ENCODE assay signal across 8 cellular contexts in genomic region chrX:19885732-19886131, GRCh38. TPM values are rescaled to one million over a fixed set of nuclear protein-coding genes. Genes with fewer than 3 reads are reported as not detected.
DNase-seq lines count a peak whose midpoint lies in the region; ATAC-seq lines count a peak whose summit lies in the region.

No MANE protein-coding gene starts in this region.

- H3K4me2 ChIP-seq in BLaER1 (peak overlapping the region; percentile 71), GM23248 (ENCODE audit: unreplicated experiment) (peak overlapping the region; percentile 83)

- no peaks in the 10 kb centered on the region for H3K9me2 ChIP-seq in GM23248 (ENCODE audit: insufficient read depth)

- H3K27ac ChIP-seq in BLaER1 (no peak overlapping the region), GM23248 (no peak overlapping the region)

- H2AFZ ChIP-seq in GM23248: no peak overlapping the region

- no peaks in the 10 kb centered on the region for H3K27me3 ChIP-seq in BLaER1
- H3K27me3 ChIP-seq in GM23248 (replicated peaks; ENCODE audit: insufficient read depth): no peaks in the 10 kb centered on the region

- in situ Hi-C loops in GM23248 (cut with MboI): loop anchor here (10.0 to 25.0 kb wide), 2 partner anchors 151 to 298 kb away; no protein-coding TSS in a partner anchor

- peaks cover 40% of the 10 kb centered on the region for H3K4me1 Mint-ChIP-seq in activated T-helper 1 cell treated with anti-CD3 and anti-CD28 coated beads, Interleukin-12 subunit alpha, Interleukin-12 subunit beta, Interleukin-2, Interleukin-4 antibody, amounts not matched to agents 30 ng/mL and 10 ng/mL and 1 ng/mL, durations not matched to agents 14 hours and 24 hours and 36 hours (ENCODE audit: low read depth)
- H3K4me1 Mint-ChIP-seq in naive B cell: peaks cover 32 to 47% (median 32%) of the 10 kb centered on the region in 3 donors

- H3K4me3 Mint-ChIP-seq in activated T-helper 1 cell treated with anti-CD3 and anti-CD28 coated beads, Interleukin-12 subunit alpha, Interleukin-12 subunit beta, Interleukin-2, Interleukin-4 antibody, amounts not matched to agents 30 ng/mL and 10 ng/mL and 1 ng/mL, durations not matched to agents 14 hours and 24 hours and 36 hours: peak overlapping the region; percentile 82
- peak overlapping the region; percentile 82 to 92 (median 88) for H3K4me3 Mint-ChIP-seq in naive B cell

- H3K4me1 ChIP-seq in BLaER1 (peaks cover 61% of the 10 kb centered on the region), GM23248 (ENCODE audit: insufficient read depth) (peaks cover 20% of the 10 kb centered on the region; the same call in 1 of the 2 replicates)

- H3K36me3 ChIP-seq in BLaER1 (no peaks in the 10 kb centered on the region), GM23248 (ENCODE audit: low read depth) (no peaks in the 10 kb centered on the region)

- H3K9me3 ChIP-seq in BLaER1: 0 out of 2 replicates have a peak, but pooled peaks cover 5% of the 10 kb centered on the region
- H3K9me3 ChIP-seq in GM23248 (ENCODE audit: low read depth): no peaks in the 10 kb centered on the region

- H3K79me2 ChIP-seq in GM23248 (ENCODE audit: insufficient read depth): peaks cover 56% of the 10 kb centered on the region

- DNase-seq in GM23248 (no peak), naive B cell (no peak), NCI-H1105 treated with DMSO at 0.1 percent for 48 hours (lab: John Stamatoyannopoulos, UW) (no peak), DMS 273 (lab: John Stamatoyannopoulos, UW; ENCODE audit: unreplicated experiment) (no peak), HT-29 (ENCODE audit: low spot score) (no peak)
- DNase-seq in activated T-helper 1 cell treated with anti-CD3 and anti-CD28 coated beads, Interleukin-12 subunit alpha, Interleukin-12 subunit beta, Interleukin-2, Interleukin-4 antibody, amounts not matched to agents 30 ng/mL and 10 ng/mL and 1 ng/mL, durations not matched to agents 14 hours and 24 hours and 36 hours (ENCODE audit: low spot score): no peak

- ATAC-seq in naive B cell (ENCODE audit: low read depth in 2 of 2) (no peak), GM18873 (IDR thresholded peaks at IDR 0.05; ENCODE audit: low FRiP score, unreplicated experiment) (no peak)

- H3F3A ChIP-seq in GM23248 (ENCODE audit: insufficient read depth): no peaks in the 10 kb centered on the region

- peak overlapping the region; percentile 90; the same call in 1 of the 2 replicates for H3K9ac ChIP-seq in BLaER1
- peak overlapping the region; percentile 90 for H3K9ac ChIP-seq in GM23248

- H3K9me3 Mint-ChIP-seq in activated T-helper 1 cell treated with anti-CD3 and anti-CD28 coated beads, Interleukin-12 subunit alpha, Interleukin-12 subunit beta, Interleukin-2, Interleukin-4 antibody, amounts not matched to agents 30 ng/mL and 10 ng/mL and 1 ng/mL, durations not matched to agents 14 hours and 24 hours and 36 hours: no peaks in the 10 kb centered on the region
- H3K9me3 Mint-ChIP-seq in naive B cell: peaks cover 0 to 3% (median 0%) of the 10 kb centered on the region in 7 donors

- no peaks in the 10 kb centered on the region for H3K27me3 Mint-ChIP-seq in activated T-helper 1 cell treated with anti-CD3 and anti-CD28 coated beads, Interleukin-12 subunit alpha, Interleukin-12 subunit beta, Interleukin-2, Interleukin-4 antibody, amounts not matched to agents 30 ng/mL and 10 ng/mL and 1 ng/mL, durations not matched to agents 14 hours and 24 hours and 36 hours (ENCODE audit: insufficient read depth)
- H3K27me3 Mint-ChIP-seq in naive B cell: peaks cover 0 to 9% (median 4%) of the 10 kb centered on the region in 3 donors

- H3K4me3 ChIP-seq in BLaER1 (peak overlapping the region; percentile 81), GM23248 (peak overlapping the region; percentile 77)

- peaks cover 38% of the 10 kb centered on the region for H4K20me1 ChIP-seq in BLaER1
- no peaks in the 10 kb centered on the region for H4K20me1 ChIP-seq in GM23248 (ENCODE audit: insufficient read depth)

- H3K36me3 Mint-ChIP-seq in activated T-helper 1 cell treated with anti-CD3 and anti-CD28 coated beads, Interleukin-12 subunit alpha, Interleukin-12 subunit beta, Interleukin-2, Interleukin-4 antibody, amounts not matched to agents 30 ng/mL and 10 ng/mL and 1 ng/mL, durations not matched to agents 14 hours and 24 hours and 36 hours (ENCODE audit: low read depth): peaks cover 6% of the 10 kb centered on the region
- H3K36me3 Mint-ChIP-seq in naive B cell: peaks cover 0 to 10% of the 10 kb centered on the region in 2 donors

- intact Hi-C loops in activated T-helper 1 cell treated with anti-CD3 and anti-CD28 coated beads, Interleukin-12 subunit alpha, Interleukin-12 subunit beta, Interleukin-2, Interleukin-4 antibody, amounts not matched to agents 30 ng/mL and 10 ng/mL and 1 ng/mL, durations not matched to agents 14 hours and 24 hours and 36 hours (cut with micrococcal nuclease): loop anchor here (1.0 to 5.0 kb wide), 5 partner anchors 15 to 513 kb away; no protein-coding TSS in a partner anchor

- H3K27ac Mint-ChIP-seq in activated T-helper 1 cell treated with anti-CD3 and anti-CD28 coated beads, Interleukin-12 subunit alpha, Interleukin-12 subunit beta, Interleukin-2, Interleukin-4 antibody, amounts not matched to agents 30 ng/mL and 10 ng/mL and 1 ng/mL, durations not matched to agents 14 hours and 24 hours and 36 hours: peak overlapping the region; percentile 68
- peak overlapping the region in 4 of 6 donors; percentile 8 to 95 (median 68) for H3K27ac Mint-ChIP-seq in naive B cell

- 43 to 57% methylated on average over 2 of the region's 2 CpGs for WGBS in GM23248 (ENCODE audit: low coverage in 1 of 2, low lambda C conversion rate in 2 of 2, missing lambda C conversion rate in 2 of 2), 2 experiments

RNA-seq across cellular contexts. Expression of gene SH3KBP1, which starts 1.7 kb away (rescaled TPM):
- total RNA-seq in GM23248 (2014; rRNA removed; shearing (Covaris generic)): 32.2 and 39.0 TPM in 2 replicates
- polyA plus RNA-seq in GM23248 (2016; fragmentation: Nextera tagmentation; extraction: Ambion mirVana) (85.9 and 87.9 TPM in 2 replicates), naive B cell (ENCODE audit: low read depth in 6 of 6) (10 to 100 TPM; 18.1 to 60.4 (median 48.1) TPM)
- 69.1 and 73.9 TPM in 2 replicates for total RNA-seq in activated T-helper 1 cell treated with anti-CD3 and anti-CD28 coated beads, Interleukin-12 subunit alpha, Interleukin-12 subunit beta, Interleukin-2, Interleukin-4 antibody, amounts not matched to agents 30 ng/mL and 10 ng/mL and 1 ng/mL, durations not matched to agents 14 hours and 24 hours and 36 hours
- total RNA-seq in HT-29 (2014; rRNA removed; shearing (Covaris generic)): 22.5 and 24.8 TPM in 2 replicates
